ENCODE assay signal across 1 cellular context in the genomic region with DNA sequence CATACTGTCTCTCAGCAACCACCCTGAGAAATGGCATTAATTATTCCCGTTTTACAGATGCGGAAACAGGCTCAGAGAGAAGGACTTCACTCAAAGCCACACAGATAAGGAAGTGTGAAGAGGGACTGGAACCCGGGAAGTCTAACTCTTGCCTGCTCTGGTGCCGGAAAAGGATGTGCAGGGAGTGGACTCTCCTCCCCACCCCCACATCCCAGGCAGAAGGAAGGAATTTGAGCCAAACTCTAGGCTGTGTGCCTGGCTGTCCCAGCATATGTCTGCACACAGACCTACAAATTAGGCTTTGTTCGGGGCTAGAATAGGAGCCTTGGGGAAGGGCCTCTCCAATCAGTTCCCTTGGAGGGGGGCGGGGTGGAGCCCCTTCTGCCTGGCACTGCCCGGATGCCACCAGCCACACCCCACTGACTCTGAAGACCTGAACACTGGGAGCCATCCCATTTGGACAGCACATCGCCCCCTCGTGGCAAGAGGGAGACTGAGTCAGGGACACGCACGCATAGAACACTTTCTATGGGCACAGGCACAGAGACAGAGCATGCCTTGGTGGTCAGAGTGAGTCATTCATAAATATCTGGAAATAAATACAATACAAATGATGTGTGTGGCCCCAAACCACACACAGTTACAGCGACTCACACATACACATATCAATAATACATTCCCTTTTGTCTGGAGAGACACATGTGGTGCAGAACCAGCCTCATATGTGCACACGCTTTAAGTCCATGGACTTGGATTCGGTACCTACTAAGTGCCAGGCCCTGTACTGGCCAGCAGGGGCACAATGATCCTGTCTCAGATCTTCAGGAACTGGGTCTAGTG.
A peak's percentile ranks its signal among the peaks of the same experiment; 100 is the strongest.
TF ChIP-seq lines count a peak whose summit lies in the region.

No MANE protein-coding gene starts in this region.

TF ChIP-seq in K562, 482 proteins besides CTCF, POLR2A, EP300 and RAD21:
- TF ChIP-seq JUND (IDR thresholded peaks at IDR 0.05; ENCODE audit: borderline replicate concordance, low read depth, low read length): 0 out of 2 replicates have a peak, but pooled peaks have one; percentile 10
- TF ChIP-seq JUND (tag; IDR thresholded peaks at IDR 0.05; ENCODE audit: borderline replicate concordance, low read depth, low read length): no peak
- TF ChIP-seq, protein P1, sequence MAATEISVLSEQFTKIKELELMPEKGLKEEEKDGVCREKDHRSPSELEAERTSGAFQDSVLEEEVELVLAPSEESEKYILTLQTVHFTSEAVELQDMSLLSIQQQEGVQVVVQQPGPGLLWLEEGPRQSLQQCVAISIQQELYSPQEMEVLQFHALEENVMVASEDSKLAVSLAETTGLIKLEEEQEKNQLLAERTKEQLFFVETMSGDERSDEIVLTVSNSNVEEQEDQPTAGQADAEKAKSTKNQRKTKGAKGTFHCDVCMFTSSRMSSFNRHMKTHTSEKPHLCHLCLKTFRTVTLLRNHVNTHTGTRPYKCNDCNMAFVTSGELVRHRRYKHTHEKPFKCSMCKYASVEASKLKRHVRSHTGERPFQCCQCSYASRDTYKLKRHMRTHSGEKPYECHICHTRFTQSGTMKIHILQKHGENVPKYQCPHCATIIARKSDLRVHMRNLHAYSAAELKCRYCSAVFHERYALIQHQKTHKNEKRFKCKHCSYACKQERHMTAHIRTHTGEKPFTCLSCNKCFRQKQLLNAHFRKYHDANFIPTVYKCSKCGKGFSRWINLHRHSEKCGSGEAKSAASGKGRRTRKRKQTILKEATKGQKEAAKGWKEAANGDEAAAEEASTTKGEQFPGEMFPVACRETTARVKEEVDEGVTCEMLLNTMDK (IDR thresholded peaks at IDR 0.05; ENCODE audit: borderline replicate concordance, insufficient read depth, low read depth, low read length, poor library complexity, severe bottlenecking): peak; percentile 17
- TF ChIP-seq HNRNPLL (IDR thresholded peaks at IDR 0.05; ENCODE audit: low read depth, low read length, poor library complexity, severe bottlenecking): no peak
- no peak for TF ChIP-seq ZNF24 (IDR thresholded peaks at IDR 0.05)
- TF ChIP-seq SMC3 (conservative IDR thresholded peaks at IDR 0.05; ENCODE audit: insufficient read depth, low read depth, low read length): 0 out of 2 replicates have a peak, but pooled peaks have one; percentile 25
- TF ChIP-seq ZKSCAN1 (IDR thresholded peaks at IDR 0.05; ENCODE audit: low read depth, low read length): peak; percentile 82
- peak; percentile 20; the same call in 1 of the 2 replicates for TF ChIP-seq CREM (IDR thresholded peaks at IDR 0.05; ENCODE audit: low read depth)
- TF ChIP-seq, protein P2, sequence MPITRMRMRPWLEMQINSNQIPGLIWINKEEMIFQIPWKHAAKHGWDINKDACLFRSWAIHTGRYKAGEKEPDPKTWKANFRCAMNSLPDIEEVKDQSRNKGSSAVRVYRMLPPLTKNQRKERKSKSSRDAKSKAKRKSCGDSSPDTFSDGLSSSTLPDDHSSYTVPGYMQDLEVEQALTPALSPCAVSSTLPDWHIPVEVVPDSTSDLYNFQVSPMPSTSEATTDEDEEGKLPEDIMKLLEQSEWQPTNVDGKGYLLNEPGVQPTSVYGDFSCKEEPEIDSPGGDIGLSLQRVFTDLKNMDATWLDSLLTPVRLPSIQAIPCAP (CRISPR knock-in tag; IDR thresholded peaks at IDR 0.05; ENCODE audit: borderline replicate concordance): no peak
- TF ChIP-seq MYNN (IDR thresholded peaks at IDR 0.05): peak; percentile 45; the same call in 1 of the 2 replicates
- TF ChIP-seq MYNN (CRISPR knock-in tag; IDR thresholded peaks at IDR 0.05): no peak
- TF ChIP-seq, protein P3, sequence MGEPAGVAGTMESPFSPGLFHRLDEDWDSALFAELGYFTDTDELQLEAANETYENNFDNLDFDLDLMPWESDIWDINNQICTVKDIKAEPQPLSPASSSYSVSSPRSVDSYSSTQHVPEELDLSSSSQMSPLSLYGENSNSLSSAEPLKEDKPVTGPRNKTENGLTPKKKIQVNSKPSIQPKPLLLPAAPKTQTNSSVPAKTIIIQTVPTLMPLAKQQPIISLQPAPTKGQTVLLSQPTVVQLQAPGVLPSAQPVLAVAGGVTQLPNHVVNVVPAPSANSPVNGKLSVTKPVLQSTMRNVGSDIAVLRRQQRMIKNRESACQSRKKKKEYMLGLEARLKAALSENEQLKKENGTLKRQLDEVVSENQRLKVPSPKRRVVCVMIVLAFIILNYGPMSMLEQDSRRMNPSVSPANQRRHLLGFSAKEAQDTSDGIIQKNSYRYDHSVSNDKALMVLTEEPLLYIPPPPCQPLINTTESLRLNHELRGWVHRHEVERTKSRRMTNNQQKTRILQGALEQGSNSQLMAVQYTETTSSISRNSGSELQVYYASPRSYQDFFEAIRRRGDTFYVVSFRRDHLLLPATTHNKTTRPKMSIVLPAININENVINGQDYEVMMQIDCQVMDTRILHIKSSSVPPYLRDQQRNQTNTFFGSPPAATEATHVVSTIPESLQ (CRISPR knock-in tag; IDR thresholded peaks at IDR 0.05): no peak
